Comparison of ENCODE assay signal across 26 cellular contexts in the genomic region with DNA sequence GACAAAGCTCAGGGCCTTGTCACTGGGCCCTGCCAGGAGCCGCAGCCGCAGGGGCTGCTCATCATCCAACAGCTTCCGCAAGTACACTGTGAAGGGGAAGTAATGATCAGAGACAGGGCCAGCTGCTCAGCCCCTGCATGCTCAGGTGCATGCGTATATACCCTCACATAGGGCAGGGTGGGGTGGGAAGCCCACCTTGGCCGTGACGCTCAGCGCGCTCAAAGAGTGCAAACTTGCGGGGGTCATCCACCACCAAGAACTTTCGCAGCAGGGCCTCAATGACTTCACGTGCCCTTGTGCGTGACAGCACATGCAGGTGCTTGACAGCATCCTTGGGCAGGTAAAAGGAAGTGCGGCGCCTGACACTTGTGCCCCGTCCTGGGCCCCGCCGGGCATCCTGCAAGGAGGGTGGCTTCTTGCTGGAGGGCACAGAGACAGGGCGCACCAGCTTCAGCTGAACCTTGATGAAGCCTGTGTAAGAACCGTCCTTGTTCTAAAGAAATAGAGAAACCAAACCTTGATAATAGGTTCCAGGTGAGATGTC. TPM values are rescaled to one million over a fixed set of nuclear protein-coding genes. Genes with fewer than 3 reads are reported as not detected.
"Had no signal": no experiment of that assay in that cellular context is flagged by ENCODE, and none has a peak within 500 bp of the region (broad histone marks: within the 10 kb centered on the region; RNA-seq: fewer than 3 reads in every experiment).

No MANE protein-coding gene starts in this region.

- H3K9me3 ChIP-seq: breast epithelium, esophagus squamous epithelium, right atrium auricular region, suprapubic skin, tibial artery had no signal

- H3K27ac ChIP-seq: breast epithelium, epithelial cell of prostate, neural progenitor cell, parathyroid adenoma, SK-N-MC, suprapubic skin had no signal

- H3K9me3 Mint-ChIP-seq: activated CD4-positive, alpha-beta memory T cell treated with anti-CD3 and anti-CD28 coated beads, Interleukin-2, amount 10 ng/mL, durations not matched to agents 7 days and 5 days; activated CD4-positive, alpha-beta T cell treated with anti-CD3 and anti-CD28 coated beads, Interleukin-2, amount 10 ng/mL, durations not matched to agents 7 days and 5 days; activated T-cell treated with anti-CD3 and anti-CD28 coated beads, Interleukin-2, amount 50 U/mL, for 72 hours; central memory CD8-positive, alpha-beta T cell; naive thymus-derived CD8-positive, alpha-beta T cell; neural progenitor cell; WTC11 had no signal

- ATAC-seq: activated CD8-positive, alpha-beta memory T cell treated with anti-CD3 and anti-CD28 coated beads, Interleukin-2, amount 10 ng/mL, durations not matched to agents 7 days and 5 days; activated T-cell treated with anti-CD3 and anti-CD28 coated beads, Interleukin-2, amount 50 U/mL, for 72 hours; naive thymus-derived CD8-positive, alpha-beta T cell; WTC11 had no signal

- H3K36me3 ChIP-seq: neural progenitor cell had no signal

- H3K27ac Mint-ChIP-seq: activated CD4-positive, alpha-beta memory T cell treated with anti-CD3 and anti-CD28 coated beads, Interleukin-2, amount 10 ng/mL, durations not matched to agents 7 days and 5 days; activated CD4-positive, alpha-beta T cell treated with anti-CD3 and anti-CD28 coated beads, Interleukin-2, amount 10 ng/mL, durations not matched to agents 7 days and 5 days; neural progenitor cell; WTC11 had no signal

- H3K9ac ChIP-seq: neural progenitor cell, parathyroid adenoma had no signal

- H3K4me2 ChIP-seq: neural progenitor cell had no signal

- DNase-seq: activated CD4-positive, alpha-beta memory T cell treated with anti-CD3 and anti-CD28 coated beads, Interleukin-2, amount 10 ng/mL, durations not matched to agents 7 days and 5 days; activated CD4-positive, alpha-beta T cell treated with anti-CD3 and anti-CD28 coated beads for 1 hour; activated CD4-positive, alpha-beta T cell treated with anti-CD3 and anti-CD28 coated beads, Interleukin-2, amount 10 ng/mL, durations not matched to agents 7 days and 5 days; activated CD8-positive, alpha-beta memory T cell treated with anti-CD3 and anti-CD28 coated beads, Interleukin-2, amount 10 ng/mL, durations not matched to agents 7 days and 5 days; activated naive CD4-positive, alpha-beta T cell; activated T-cell treated with anti-CD3 and anti-CD28 coated beads for 4 hours; activated T-cell treated with anti-CD3 and anti-CD28 coated beads, Interleukin-2, amount 50 U/mL, for 72 hours; dermis blood vessel endothelial cell; effector CD4-positive, alpha-beta T cell; esophagus squamous epithelium; foreskin melanocyte; midbrain; naive thymus-derived CD8-positive, alpha-beta T cell; occipital lobe; stimulated activated naive CD4-positive, alpha-beta T cell; T-helper 9 cell; tibial artery had no signal

- H3K4me3 ChIP-seq: breast epithelium, esophagus squamous epithelium, neural progenitor cell, right atrium auricular region, SK-N-MC, suprapubic skin, tibial artery had no signal

- H3K27me3 Mint-ChIP-seq: activated CD4-positive, alpha-beta memory T cell treated with anti-CD3 and anti-CD28 coated beads, Interleukin-2, amount 10 ng/mL, durations not matched to agents 7 days and 5 days; activated CD4-positive, alpha-beta T cell treated with anti-CD3 and anti-CD28 coated beads, Interleukin-2, amount 10 ng/mL, durations not matched to agents 7 days and 5 days; activated CD8-positive, alpha-beta memory T cell treated with anti-CD3 and anti-CD28 coated beads, Interleukin-2, amount 10 ng/mL, durations not matched to agents 7 days and 5 days; central memory CD8-positive, alpha-beta T cell; naive thymus-derived CD8-positive, alpha-beta T cell had no signal

- H3K4me3 Mint-ChIP-seq: activated CD4-positive, alpha-beta memory T cell treated with anti-CD3 and anti-CD28 coated beads, Interleukin-2, amount 10 ng/mL, durations not matched to agents 7 days and 5 days; activated CD4-positive, alpha-beta T cell treated with anti-CD3 and anti-CD28 coated beads, Interleukin-2, amount 10 ng/mL, durations not matched to agents 7 days and 5 days; activated CD8-positive, alpha-beta memory T cell treated with anti-CD3 and anti-CD28 coated beads, Interleukin-2, amount 10 ng/mL, durations not matched to agents 7 days and 5 days; activated T-cell treated with anti-CD3 and anti-CD28 coated beads, Interleukin-2, amount 50 U/mL, for 72 hours; central memory CD8-positive, alpha-beta T cell; neural progenitor cell; WTC11 had no signal

- H2AFZ ChIP-seq: neural progenitor cell, parathyroid adenoma had no signal

- H3K27me3 ChIP-seq: breast epithelium, esophagus squamous epithelium, neural progenitor cell, right atrium auricular region, suprapubic skin, tibial artery had no signal

RNA-seq across cellular contexts. Expression of gene ZMYND10, which starts 14.1 kb away (rescaled TPM):
- total RNA-seq: dermis blood vessel endothelial cell had no signal
- polyA plus RNA-seq: naive thymus-derived CD8-positive, alpha-beta T cell had no signal
